ENCODE assay signal across 1 cellular context in genomic region chr1:108100148-108100547, GRCh38.
TF ChIP-seq lines count a peak whose summit lies in the region.

No MANE protein-coding gene starts in this region.

TF ChIP-seq in K562, 482 proteins besides CTCF, POLR2A, EP300 and RAD21 (continued from another document):
- peak; percentile 24; the same call in 1 of the 2 replicates for TF ChIP-seq ATF3 (IDR thresholded peaks at IDR 0.05)
- TF ChIP-seq ATF3 (CRISPR knock-in tag; conservative IDR thresholded peaks at IDR 0.05), result no peak
- no peak for TF ChIP-seq PBX2 (CRISPR knock-in tag; IDR thresholded peaks at IDR 0.05; ENCODE audit: low read depth)
- no peak for TF ChIP-seq PBX2 (tag; conservative IDR thresholded peaks at IDR 0.05; ENCODE audit: low read depth)
